8 cellular contexts compared by ENCODE assay signal in genomic region chr1:228275154-228275434, GRCh38.
DNase-seq lines count a peak whose midpoint lies in the region; ATAC-seq and TF ChIP-seq lines count a peak whose summit lies in the region.

No MANE protein-coding gene starts in this region.

- no peaks in the 10 kb centered on the region for H3K9me3 Mint-ChIP-seq in activated B cell treated with CpG ODN at 0.5 μM for 24 hours

- POLR2A ChIA-PET in activated B cell treated with CpG ODN at 0.5 μM for 24 hours (lab: Charles Lee): interaction anchor here (0.6 to 2.3 kb wide), 5 partner anchors 109 to 137 kb away, joined by 3 to 11 read pairs (median 4); partner anchors contain the start of genes IBA57 and TRIM11

- H3K4me1 ChIP-seq in foreskin keratinocyte (no peaks in the 10 kb centered on the region), psoas muscle (peaks cover 37% of the 10 kb centered on the region)

- CTCF ChIA-PET in activated B cell treated with CpG ODN at 0.5 μM for 24 hours (lab: Charles Lee): no interaction called here

- TF ChIP-seq CTCF in activated B cell treated with CpG ODN at 0.5 μM for 24 hours (IDR thresholded peaks at IDR 0.05) (no peak), foreskin keratinocyte (conservative IDR thresholded peaks at IDR 0.05) (no peak), psoas muscle (IDR thresholded peaks at IDR 0.05) (no peak)

- H3K27ac ChIP-seq in foreskin keratinocyte (no peak overlapping the region), psoas muscle (peak overlapping the region; percentile 46)

- H3K9me3 ChIP-seq in psoas muscle: no peaks in the 10 kb centered on the region

- H3K27me3 ChIP-seq in foreskin keratinocyte (no peaks in the 10 kb centered on the region), psoas muscle (ENCODE audit: insufficient read depth in 3 of 3, low read length in 2 of 3) (no peaks in the 10 kb centered on the region)

- peaks cover 7 to 96% of the 10 kb centered on the region in 2 donors for H3K36me3 ChIP-seq in psoas muscle (ENCODE audit: insufficient read depth in 1 of 2, low read depth in 1 of 2)

- TF ChIP-seq POLR2A in GM18505 (IDR thresholded peaks at IDR 0.05; ENCODE audit: borderline replicate concordance, extremely low read depth, insufficient read depth, insufficient read length): no peak

- H3K4me3 ChIP-seq in psoas muscle: peak overlapping the region; percentile 60

- peaks cover 8% of the 10 kb centered on the region for H3K4me1 Mint-ChIP-seq in activated B cell treated with CpG ODN at 0.5 μM for 24 hours

- intact Hi-C loops in activated B cell treated with CpG ODN at 0.5 μM for 24 hours (cut with micrococcal nuclease): loop anchor here (5.0 kb wide), 3 partner anchors 143 to 543 kb away; no protein-coding TSS in a partner anchor
- intact Hi-C loops in psoas muscle (cut with DNase I): loop anchor here in 1 of 2 donors (5.0 kb wide), 1 partner anchor 63 kb away; no protein-coding TSS in a partner anchor

- DNase-seq in ELF-1 (ENCODE audit: low read depth, low spot score) (peak; percentile 59), activated B cell treated with CpG ODN at 0.5 μM for 24 hours (no peak), foreskin keratinocyte (no peak), psoas muscle (peak in 1 of 2 donors; percentile 57), NCI-H524 treated with DMSO at 0.1 percent for 48 hours (lab: John Stamatoyannopoulos, UW) (no peak), NCI-H2029 (lab: John Stamatoyannopoulos, UW) (no peak)

- H3K27ac Mint-ChIP-seq in activated B cell treated with CpG ODN at 0.5 μM for 24 hours: peak overlapping the region; percentile 30

- H3K36me3 Mint-ChIP-seq in activated B cell treated with CpG ODN at 0.5 μM for 24 hours (ENCODE audit: low read depth): peaks cover 3% of the 10 kb centered on the region

- H3K27me3 Mint-ChIP-seq in activated B cell treated with CpG ODN at 0.5 μM for 24 hours: no peaks in the 10 kb centered on the region

- ATAC-seq in activated B cell treated with CpG ODN at 0.5 μM for 24 hours (ENCODE audit: low read depth) (no peak), foreskin keratinocyte (peak; percentile 19), psoas muscle (no peak), GM18505 (IDR thresholded peaks at IDR 0.05; ENCODE audit: unreplicated experiment) (no peak), HG02623 (IDR thresholded peaks at IDR 0.05; ENCODE audit: unreplicated experiment) (no peak)

- peak overlapping the region; percentile 82 for H3K4me3 Mint-ChIP-seq in activated B cell treated with CpG ODN at 0.5 μM for 24 hours

- WGBS in psoas muscle, 3 donors: 73 to 77% (median 74%) methylated on average over 8 of the region's 8 CpGs
